ENCODE assay signal across 2 cellular contexts in the genomic region with DNA sequence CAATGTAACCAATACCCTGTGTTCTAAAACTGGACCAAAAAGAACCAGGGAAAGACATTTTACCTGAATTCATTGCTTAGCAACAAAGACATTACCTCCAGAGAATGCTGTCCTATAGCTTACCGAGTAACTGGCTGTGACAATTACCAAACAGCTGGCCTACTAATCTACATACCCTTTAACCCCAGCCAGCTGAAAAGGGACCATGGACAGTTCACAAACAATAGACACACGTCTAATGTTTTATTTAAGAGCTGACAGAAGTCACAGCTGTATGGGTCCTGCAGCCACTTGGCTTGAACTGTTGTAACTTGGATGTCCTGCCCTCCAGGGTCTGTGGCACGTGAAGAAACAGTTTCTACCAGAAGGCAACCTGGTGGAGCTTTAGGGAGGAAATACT.
TF ChIP-seq lines count a peak whose summit lies in the region.

No MANE protein-coding gene starts in this region.

TF ChIP-seq in GM23338, 12 proteins besides CTCF, POLR2A, EP300 and RAD21:
- TF ChIP-seq, protein P1, sequence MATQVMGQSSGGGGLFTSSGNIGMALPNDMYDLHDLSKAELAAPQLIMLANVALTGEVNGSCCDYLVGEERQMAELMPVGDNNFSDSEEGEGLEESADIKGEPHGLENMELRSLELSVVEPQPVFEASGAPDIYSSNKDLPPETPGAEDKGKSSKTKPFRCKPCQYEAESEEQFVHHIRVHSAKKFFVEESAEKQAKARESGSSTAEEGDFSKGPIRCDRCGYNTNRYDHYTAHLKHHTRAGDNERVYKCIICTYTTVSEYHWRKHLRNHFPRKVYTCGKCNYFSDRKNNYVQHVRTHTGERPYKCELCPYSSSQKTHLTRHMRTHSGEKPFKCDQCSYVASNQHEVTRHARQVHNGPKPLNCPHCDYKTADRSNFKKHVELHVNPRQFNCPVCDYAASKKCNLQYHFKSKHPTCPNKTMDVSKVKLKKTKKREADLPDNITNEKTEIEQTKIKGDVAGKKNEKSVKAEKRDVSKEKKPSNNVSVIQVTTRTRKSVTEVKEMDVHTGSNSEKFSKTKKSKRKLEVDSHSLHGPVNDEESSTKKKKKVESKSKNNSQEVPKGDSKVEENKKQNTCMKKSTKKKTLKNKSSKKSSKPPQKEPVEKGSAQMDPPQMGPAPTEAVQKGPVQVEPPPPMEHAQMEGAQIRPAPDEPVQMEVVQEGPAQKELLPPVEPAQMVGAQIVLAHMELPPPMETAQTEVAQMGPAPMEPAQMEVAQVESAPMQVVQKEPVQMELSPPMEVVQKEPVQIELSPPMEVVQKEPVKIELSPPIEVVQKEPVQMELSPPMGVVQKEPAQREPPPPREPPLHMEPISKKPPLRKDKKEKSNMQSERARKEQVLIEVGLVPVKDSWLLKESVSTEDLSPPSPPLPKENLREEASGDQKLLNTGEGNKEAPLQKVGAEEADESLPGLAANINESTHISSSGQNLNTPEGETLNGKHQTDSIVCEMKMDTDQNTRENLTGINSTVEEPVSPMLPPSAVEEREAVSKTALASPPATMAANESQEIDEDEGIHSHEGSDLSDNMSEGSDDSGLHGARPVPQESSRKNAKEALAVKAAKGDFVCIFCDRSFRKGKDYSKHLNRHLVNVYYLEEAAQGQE (IDR thresholded peaks at IDR 0.05; ENCODE audit: unreplicated experiment), result peak; percentile 48
- TF ChIP-seq CREB1 (CRISPR knock-in tag; IDR thresholded peaks at IDR 0.05; ENCODE audit: low read depth), result no peak
- TF ChIP-seq, protein P2, sequence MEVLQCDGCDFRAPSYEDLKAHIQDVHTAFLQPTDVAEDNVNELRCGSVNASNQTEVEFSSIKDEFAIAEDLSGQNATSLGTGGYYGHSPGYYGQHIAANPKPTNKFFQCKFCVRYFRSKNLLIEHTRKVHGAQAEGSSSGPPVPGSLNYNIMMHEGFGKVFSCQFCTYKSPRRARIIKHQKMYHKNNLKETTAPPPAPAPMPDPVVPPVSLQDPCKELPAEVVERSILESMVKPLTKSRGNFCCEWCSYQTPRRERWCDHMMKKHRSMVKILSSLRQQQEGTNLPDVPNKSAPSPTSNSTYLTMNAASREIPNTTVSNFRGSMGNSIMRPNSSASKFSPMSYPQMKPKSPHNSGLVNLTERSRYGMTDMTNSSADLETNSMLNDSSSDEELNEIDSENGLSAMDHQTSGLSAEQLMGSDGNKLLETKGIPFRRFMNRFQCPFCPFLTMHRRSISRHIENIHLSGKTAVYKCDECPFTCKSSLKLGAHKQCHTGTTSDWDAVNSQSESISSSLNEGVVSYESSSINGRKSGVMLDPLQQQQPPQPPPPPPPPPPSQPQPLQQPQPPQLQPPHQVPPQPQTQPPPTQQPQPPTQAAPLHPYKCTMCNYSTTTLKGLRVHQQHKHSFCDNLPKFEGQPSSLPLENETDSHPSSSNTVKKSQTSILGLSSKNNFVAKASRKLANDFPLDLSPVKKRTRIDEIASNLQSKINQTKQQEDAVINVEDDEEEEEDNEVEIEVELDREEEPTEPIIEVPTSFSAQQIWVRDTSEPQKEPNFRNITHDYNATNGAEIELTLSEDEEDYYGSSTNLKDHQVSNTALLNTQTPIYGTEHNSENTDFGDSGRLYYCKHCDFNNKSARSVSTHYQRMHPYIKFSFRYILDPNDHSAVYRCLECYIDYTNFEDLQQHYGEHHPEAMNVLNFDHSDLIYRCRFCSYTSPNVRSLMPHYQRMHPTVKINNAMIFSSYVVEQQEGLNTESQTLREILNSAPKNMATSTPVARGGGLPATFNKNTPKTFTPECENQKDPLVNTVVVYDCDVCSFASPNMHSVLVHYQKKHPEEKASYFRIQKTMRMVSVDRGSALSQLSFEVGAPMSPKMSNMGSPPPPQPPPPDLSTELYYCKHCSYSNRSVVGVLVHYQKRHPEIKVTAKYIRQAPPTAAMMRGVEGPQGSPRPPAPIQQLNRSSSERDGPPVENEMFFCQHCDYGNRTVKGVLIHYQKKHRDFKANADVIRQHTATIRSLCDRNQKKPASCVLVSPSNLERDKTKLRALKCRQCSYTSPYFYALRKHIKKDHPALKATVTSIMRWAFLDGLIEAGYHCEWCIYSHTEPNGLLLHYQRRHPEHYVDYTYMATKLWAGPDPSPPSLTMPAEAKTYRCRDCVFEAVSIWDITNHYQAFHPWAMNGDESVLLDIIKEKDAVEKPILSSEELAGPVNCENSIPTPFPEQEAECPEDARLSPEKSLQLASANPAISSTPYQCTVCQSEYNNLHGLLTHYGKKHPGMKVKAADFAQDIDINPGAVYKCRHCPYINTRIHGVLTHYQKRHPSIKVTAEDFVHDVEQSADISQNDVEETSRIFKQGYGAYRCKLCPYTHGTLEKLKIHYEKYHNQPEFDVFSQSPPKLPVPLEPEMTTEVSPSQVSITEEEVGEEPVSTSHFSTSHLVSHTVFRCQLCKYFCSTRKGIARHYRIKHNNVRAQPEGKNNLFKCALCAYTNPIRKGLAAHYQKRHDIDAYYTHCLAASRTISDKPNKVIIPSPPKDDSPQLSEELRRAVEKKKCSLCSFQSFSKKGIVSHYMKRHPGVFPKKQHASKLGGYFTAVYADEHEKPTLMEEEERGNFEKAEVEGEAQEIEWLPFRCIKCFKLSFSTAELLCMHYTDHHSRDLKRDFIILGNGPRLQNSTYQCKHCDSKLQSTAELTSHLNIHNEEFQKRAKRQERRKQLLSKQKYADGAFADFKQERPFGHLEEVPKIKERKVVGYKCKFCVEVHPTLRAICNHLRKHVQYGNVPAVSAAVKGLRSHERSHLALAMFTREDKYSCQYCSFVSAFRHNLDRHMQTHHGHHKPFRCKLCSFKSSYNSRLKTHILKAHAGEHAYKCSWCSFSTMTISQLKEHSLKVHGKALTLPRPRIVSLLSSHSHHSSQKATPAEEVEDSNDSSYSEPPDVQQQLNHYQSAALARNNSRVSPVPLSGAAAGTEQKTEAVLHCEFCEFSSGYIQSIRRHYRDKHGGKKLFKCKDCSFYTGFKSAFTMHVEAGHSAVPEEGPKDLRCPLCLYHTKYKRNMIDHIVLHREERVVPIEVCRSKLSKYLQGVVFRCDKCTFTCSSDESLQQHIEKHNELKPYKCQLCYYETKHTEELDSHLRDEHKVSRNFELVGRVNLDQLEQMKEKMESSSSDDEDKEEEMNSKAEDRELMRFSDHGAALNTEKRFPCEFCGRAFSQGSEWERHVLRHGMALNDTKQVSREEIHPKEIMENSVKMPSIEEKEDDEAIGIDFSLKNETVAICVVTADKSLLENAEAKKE (CRISPR knock-in tag; IDR thresholded peaks at IDR 0.05), result no peak
- no peak for TF ChIP-seq EZH2 (IDR thresholded peaks at IDR 0.05; ENCODE audit: low read depth, unreplicated experiment)
- TF ChIP-seq, protein P3, sequence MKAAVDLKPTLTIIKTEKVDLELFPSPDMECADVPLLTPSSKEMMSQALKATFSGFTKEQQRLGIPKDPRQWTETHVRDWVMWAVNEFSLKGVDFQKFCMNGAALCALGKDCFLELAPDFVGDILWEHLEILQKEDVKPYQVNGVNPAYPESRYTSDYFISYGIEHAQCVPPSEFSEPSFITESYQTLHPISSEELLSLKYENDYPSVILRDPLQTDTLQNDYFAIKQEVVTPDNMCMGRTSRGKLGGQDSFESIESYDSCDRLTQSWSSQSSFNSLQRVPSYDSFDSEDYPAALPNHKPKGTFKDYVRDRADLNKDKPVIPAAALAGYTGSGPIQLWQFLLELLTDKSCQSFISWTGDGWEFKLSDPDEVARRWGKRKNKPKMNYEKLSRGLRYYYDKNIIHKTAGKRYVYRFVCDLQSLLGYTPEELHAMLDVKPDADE (IDR thresholded peaks at IDR 0.05), result no peak
- TF ChIP-seq STAT1 (IDR thresholded peaks at IDR 0.05; ENCODE audit: unreplicated experiment), result no peak
- no peak for TF ChIP-seq POLR2AphosphoS5 (IDR thresholded peaks at IDR 0.05; ENCODE audit: low read depth)
- TF ChIP-seq EZH2phosphoT487 (IDR thresholded peaks at IDR 0.05; ENCODE audit: unreplicated experiment), result no peak

TF ChIP-seq in HEK293, 187 proteins besides CTCF, POLR2A, EP300 and RAD21 (continued from another document):
- TF ChIP-seq, protein P4, sequence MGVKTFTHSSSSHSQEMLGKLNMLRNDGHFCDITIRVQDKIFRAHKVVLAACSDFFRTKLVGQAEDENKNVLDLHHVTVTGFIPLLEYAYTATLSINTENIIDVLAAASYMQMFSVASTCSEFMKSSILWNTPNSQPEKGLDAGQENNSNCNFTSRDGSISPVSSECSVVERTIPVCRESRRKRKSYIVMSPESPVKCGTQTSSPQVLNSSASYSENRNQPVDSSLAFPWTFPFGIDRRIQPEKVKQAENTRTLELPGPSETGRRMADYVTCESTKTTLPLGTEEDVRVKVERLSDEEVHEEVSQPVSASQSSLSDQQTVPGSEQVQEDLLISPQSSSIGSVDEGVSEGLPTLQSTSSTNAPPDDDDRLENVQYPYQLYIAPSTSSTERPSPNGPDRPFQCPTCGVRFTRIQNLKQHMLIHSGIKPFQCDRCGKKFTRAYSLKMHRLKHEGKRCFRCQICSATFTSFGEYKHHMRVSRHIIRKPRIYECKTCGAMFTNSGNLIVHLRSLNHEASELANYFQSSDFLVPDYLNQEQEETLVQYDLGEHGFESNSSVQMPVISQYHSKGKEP (tag by site-specific recombination; IDR thresholded peaks at IDR 0.05), result no peak
